In genomic region chr6:125066964-125067363, GRCh38 we compare ENCODE assay signal across 9 cellular contexts.
DNase-seq lines count a peak whose midpoint lies in the region; ATAC-seq and TF ChIP-seq lines count a peak whose summit lies in the region.
"Had no signal": no experiment of that assay in that cellular context is flagged by ENCODE, and none has a peak within 500 bp of the region (broad histone marks: within the 10 kb centered on the region; RNA-seq: fewer than 3 reads in every experiment).

No MANE protein-coding gene starts in this region.

- ATAC-seq in foreskin keratinocyte (peak; percentile 68), HG02759 (IDR thresholded peaks at IDR 0.05; ENCODE audit: unreplicated experiment) (no peak), HG02763 (IDR thresholded peaks at IDR 0.05; ENCODE audit: unreplicated experiment) (no peak)
- ATAC-seq: HepG2 had no signal

- intact Hi-C loops in CD4-positive, alpha-beta memory T cell (cut with micrococcal nuclease): loop anchor here (1.0 kb wide), 1 partner anchor 47 kb away; no protein-coding TSS in a partner anchor
- intact Hi-C loops in CD14-positive monocyte (cut with micrococcal nuclease): no loop called here

- peaks cover 34% of the 10 kb centered on the region for H3K4me1 ChIP-seq in CD4-positive, alpha-beta memory T cell (ENCODE audit: insufficient read depth, low read length)
- peaks cover 11% of the 10 kb centered on the region for H3K4me1 ChIP-seq in foreskin keratinocyte

- TF ChIP-seq CTCF in foreskin keratinocyte (conservative IDR thresholded peaks at IDR 0.05): peak; percentile 34
- no peak for TF ChIP-seq CTCF in CD14-positive monocyte (IDR thresholded peaks at IDR 0.05)

- CTCF ChIA-PET in CD4-positive, alpha-beta memory T cell (lab: Charles Lee; ENCODE audit: partially characterized antibody): interaction anchor here (0.8 to 4.1 kb wide), 2 partner anchors 47 to 52 kb away, joined by 3 to 21 read pairs; no protein-coding TSS in a partner anchor

- H3K4me1 Mint-ChIP-seq in CD4-positive, alpha-beta memory T cell: peaks cover 0 to 1% (median 0%) of the 10 kb centered on the region in 4 donors
- no peaks in the 10 kb centered on the region for H3K4me1 Mint-ChIP-seq in T-helper 2 cell treated with Interferon-gamma antibody and Interleukin-4, amounts not matched to agents 5 μg/mL and 100 μg/mL, for 36 hours (ENCODE audit: low read depth)
- H3K4me1 Mint-ChIP-seq in CD14-positive monocyte: peaks cover 2% of the 10 kb centered on the region

- no peaks in the 10 kb centered on the region for H3K27me3 Mint-ChIP-seq in CD4-positive, alpha-beta memory T cell
- H3K27me3 Mint-ChIP-seq in T-helper 2 cell treated with Interferon-gamma antibody and Interleukin-4, amounts not matched to agents 5 μg/mL and 100 μg/mL, for 36 hours (ENCODE audit: low read depth): peaks cover 12% of the 10 kb centered on the region
- H3K27me3 Mint-ChIP-seq in CD14-positive monocyte (ENCODE audit: low read depth in 3 of 3): no peaks in the 10 kb centered on the region

- DNase-seq in CD4-positive, alpha-beta memory T cell: peak; percentile 52 to 75 (median 55)
- DNase-seq in HK-2 (ENCODE audit: unreplicated experiment) (peak; percentile 5), foreskin keratinocyte (peak; percentile 46 to 69), CD14-positive monocyte (ENCODE audit: low spot score) (no peak), MG63 (no peak)
- peak; percentile 21 for DNase-seq in T-helper 2 cell treated with Interferon-gamma antibody and Interleukin-4, amounts not matched to agents 5 μg/mL and 100 μg/mL, for 36 hours (ENCODE audit: low spot score)

- H3K36me3 Mint-ChIP-seq in CD4-positive, alpha-beta memory T cell: no peaks in the 10 kb centered on the region
- no peaks in the 10 kb centered on the region for H3K36me3 Mint-ChIP-seq in T-helper 2 cell treated with Interferon-gamma antibody and Interleukin-4, amounts not matched to agents 5 μg/mL and 100 μg/mL, for 36 hours (ENCODE audit: low read depth)
- H3K36me3 Mint-ChIP-seq in CD14-positive monocyte: peaks cover 3 to 9% of the 10 kb centered on the region in 2 donors

- no peak overlapping the region for H3K27ac ChIP-seq in CD4-positive, alpha-beta memory T cell (ENCODE audit: low read depth, low read length)
- no peak overlapping the region for H3K27ac ChIP-seq in foreskin keratinocyte

- H3K27me3 ChIP-seq in CD4-positive, alpha-beta memory T cell (ENCODE audit: insufficient read depth, low read length): no peaks in the 10 kb centered on the region
- H3K27me3 ChIP-seq in foreskin keratinocyte (no peaks in the 10 kb centered on the region), MG63 (no peaks in the 10 kb centered on the region)

- no peaks in the 10 kb centered on the region for H3K36me3 ChIP-seq in CD4-positive, alpha-beta memory T cell (ENCODE audit: insufficient read depth, low read length)
- H3K36me3 ChIP-seq in MG63: no peaks in the 10 kb centered on the region

- H3K4me3 ChIP-seq in CD4-positive, alpha-beta memory T cell (ENCODE audit: low read length in 2 of 2): no peak overlapping the region
- no peak overlapping the region for H3K4me3 ChIP-seq in MG63

- H3K9me3 Mint-ChIP-seq in CD4-positive, alpha-beta memory T cell: peaks cover 0 to 2% (median 0%) of the 10 kb centered on the region in 8 donors
- H3K9me3 Mint-ChIP-seq in T-helper 2 cell treated with Interferon-gamma antibody and Interleukin-4, amounts not matched to agents 5 μg/mL and 100 μg/mL, for 36 hours: no peaks in the 10 kb centered on the region
- H3K9me3 Mint-ChIP-seq in CD14-positive monocyte: no peaks in the 10 kb centered on the region

- no peak overlapping the region for H3K4me3 Mint-ChIP-seq in CD4-positive, alpha-beta memory T cell
- H3K4me3 Mint-ChIP-seq in T-helper 2 cell treated with Interferon-gamma antibody and Interleukin-4, amounts not matched to agents 5 μg/mL and 100 μg/mL, for 36 hours: no peak overlapping the region
- H3K4me3 Mint-ChIP-seq in CD14-positive monocyte: no peak overlapping the region

- POLR2A ChIA-PET in CD4-positive, alpha-beta memory T cell (lab: Charles Lee; ENCODE audit: partially characterized antibody): interaction anchor here (1.2 kb wide), 1 partner anchor 9 kb away, joined by 3 read pairs; no protein-coding TSS in a partner anchor

- no peak overlapping the region for H3K27ac Mint-ChIP-seq in CD4-positive, alpha-beta memory T cell
- no peak overlapping the region for H3K27ac Mint-ChIP-seq in T-helper 2 cell treated with Interferon-gamma antibody and Interleukin-4, amounts not matched to agents 5 μg/mL and 100 μg/mL, for 36 hours
- no peak overlapping the region for H3K27ac Mint-ChIP-seq in CD14-positive monocyte

- no peaks in the 10 kb centered on the region for H3K9me3 ChIP-seq in CD4-positive, alpha-beta memory T cell (ENCODE audit: control insufficient read depth in 1 of 2, low read length in 2 of 2)
- H3K9me3 ChIP-seq in MG63: no peaks in the 10 kb centered on the region

Comparison
In these comparisons a context has a peak if more than half of its experiments do, and no peak if none do; other contexts are left out.
1. DNase-seq: peak in CD4-positive, alpha-beta memory T cell (5 of 5), HK-2 (single experiment), T-helper 2 cell treated with Interferon-gamma antibody and Interleukin-4, amounts not matched to agents 5 μg/mL and 100 μg/mL, for 36 hours (single experiment) and foreskin keratinocyte (2 of 2); none in CD14-positive monocyte (single experiment) and MG63 (single experiment).